22 cellular contexts compared by ENCODE assay signal in genomic region chr9:130341128-130341527, GRCh38.
"Had no signal": no experiment of that assay in that cellular context is flagged by ENCODE, and none has a peak within 500 bp of the region (broad histone marks: within the 10 kb centered on the region; RNA-seq: fewer than 3 reads in every experiment).

No MANE protein-coding gene starts in this region.

- H3K9me3 Mint-ChIP-seq: dendritic cell treated with granulocyte-macrophage colony-stimulating factor and Interleukin-4, amounts not matched to agents 40 ng/mL and 50 ng/mL, for 4 days; effector memory CD8-positive, alpha-beta T cell; immature natural killer cell; mesothelial cell of epicardium had no signal

- H3K36me3 Mint-ChIP-seq: immature natural killer cell, mesothelial cell of epicardium had no signal

- DNase-seq: colonic mucosa; cortex of kidney; effector CD8-positive, alpha-beta T cell; effector memory CD8-positive, alpha-beta T cell; foreskin keratinocyte; hypothalamus; immature natural killer cell; islet precursor cell; kidney; kidney glomerular epithelial cell; left colon; left ventricle myocardium inferior; lower lobe of right lung; mesenchymal stem cell; mucosa of descending colon had no signal

- H3K27me3 ChIP-seq: colonic mucosa, esophagus muscularis mucosa, foreskin keratinocyte, gastroesophageal sphincter, heart left ventricle, hepatocyte had no signal

- H3K4me1 Mint-ChIP-seq: immature natural killer cell, mesothelial cell of epicardium had no signal

- H3K27ac ChIP-seq: colonic mucosa, foreskin keratinocyte, heart left ventricle, hepatocyte, left ventricle myocardium inferior, lower lobe of right lung had no signal

- H3K4me3 ChIP-seq: colonic mucosa, esophagus muscularis mucosa, gastroesophageal sphincter, heart left ventricle, hepatocyte, left ventricle myocardium inferior, lower lobe of right lung, mucosa of descending colon had no signal

- H3K4me2 ChIP-seq: hepatocyte had no signal

- H3K4me1 ChIP-seq: colonic mucosa, foreskin keratinocyte, left ventricle myocardium inferior, lower lobe of right lung had no signal

- H3K27ac Mint-ChIP-seq: dendritic cell treated with granulocyte-macrophage colony-stimulating factor and Interleukin-4, amounts not matched to agents 40 ng/mL and 50 ng/mL, for 4 days; effector memory CD8-positive, alpha-beta T cell; immature natural killer cell; mesothelial cell of epicardium had no signal

- H3K9me3 ChIP-seq: colonic mucosa, esophagus muscularis mucosa, gastroesophageal sphincter, heart left ventricle, left ventricle myocardium inferior, lower lobe of right lung, mucosa of descending colon had no signal

- ATAC-seq: effector memory CD8-positive, alpha-beta T cell; foreskin keratinocyte; gastroesophageal sphincter; heart left ventricle; left colon; left lobe of liver; lower lobe of right lung; mucosa of descending colon had no signal

- H2AFZ ChIP-seq: hepatocyte had no signal

- H3K36me3 ChIP-seq: colonic mucosa, heart left ventricle, left ventricle myocardium inferior, lower lobe of right lung had no signal

- H3K4me3 Mint-ChIP-seq: dendritic cell treated with granulocyte-macrophage colony-stimulating factor and Interleukin-4, amounts not matched to agents 40 ng/mL and 50 ng/mL, for 4 days; effector memory CD8-positive, alpha-beta T cell; immature natural killer cell; mesothelial cell of epicardium had no signal
